ENCODE assay signal across 7 cellular contexts in the genomic region with DNA sequence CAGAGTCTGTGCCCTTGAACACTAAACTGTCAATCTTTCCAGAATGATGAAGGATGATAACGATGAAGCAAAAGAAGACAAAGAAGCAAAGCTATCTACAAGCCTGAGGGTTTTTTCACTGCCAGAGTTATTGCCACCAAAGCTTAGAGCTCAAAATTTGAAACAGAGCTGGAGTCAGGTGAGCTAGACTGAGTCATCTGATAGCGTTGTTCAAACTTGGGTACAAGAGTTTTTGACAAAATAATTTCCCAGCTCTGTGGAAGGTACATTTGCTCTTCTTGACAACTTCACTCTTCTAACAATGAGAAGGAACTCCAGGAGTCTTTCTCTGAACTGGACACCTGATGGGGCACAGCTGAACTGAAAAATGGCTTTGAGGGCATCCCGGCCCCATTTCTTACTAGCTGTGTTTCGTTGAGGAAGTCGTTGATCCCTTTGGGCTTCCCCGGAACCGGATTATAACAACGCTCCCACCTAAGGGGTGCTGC. TPM values are rescaled to one million over a fixed set of nuclear protein-coding genes. Genes with fewer than 3 reads are reported as not detected.
DNase-seq lines count a peak whose midpoint lies in the region; ATAC-seq, FAIRE-seq and TF ChIP-seq lines count a peak whose summit lies in the region.

No MANE protein-coding gene starts in this region.

- POLR2A ChIA-PET in GM12878 (lab: Charles Lee): interaction anchor here (0.5 to 1.3 kb wide), 7 partner anchors 12 to 383 kb away, joined by 3 to 4 read pairs (median 3); no protein-coding TSS in a partner anchor

- no peak for DNase-seq in GM12878 (ENCODE audit: low read depth, low spot score)
- no peak for DNase-seq in lung (ENCODE audit: low spot score)
- DNase-seq in upper lobe of left lung: no peak
- no peak for DNase-seq in globus pallidus (ENCODE audit: low spot score)
- DNase-seq in left lobe of liver (ENCODE audit: low spot score): no peak

- SMC1A ChIA-PET in GM12878 (lab: Charles Lee; ENCODE audit: uncharacterized antibody, unreplicated experiment): interaction anchor here (0.7 to 2.1 kb wide), 17 partner anchors 13 to 385 kb away, joined by 3 to 10 read pairs (median 4); no protein-coding TSS in a partner anchor

- H3K4me3 ChIP-seq in GM12878: peak overlapping the region; percentile 93
- peak overlapping the region; percentile 90 for H3K4me3 ChIP-seq in lung
- H3K4me3 ChIP-seq in upper lobe of left lung: peak overlapping the region; percentile 76 to 96 (median 86)

- CTCF ChIA-PET in GM12878 (lab: Yijun Ruan, JAX): interaction anchor here (0.8 to 5.5 kb wide), 9 partner anchors 14 to 405 kb away, joined by 3 to 79 read pairs (median 4); no protein-coding TSS in a partner anchor

- H4K20me1 ChIP-seq in GM12878 (ENCODE audit: control insufficient read depth, insufficient read depth): no peaks in the 10 kb centered on the region

- H3K27me3 ChIP-seq in GM12878 (replicated peaks in 1 of 2; ENCODE audit: control insufficient read depth in 2 of 2, insufficient read depth in 2 of 2, low read length in 1 of 2) (no peaks in the 10 kb centered on the region), lung (ENCODE audit: control insufficient read depth, insufficient read depth) (no peaks in the 10 kb centered on the region), upper lobe of left lung (no peaks in the 10 kb centered on the region)

- H2AFZ ChIP-seq in GM12878 (ENCODE audit: control insufficient read depth, low read depth, low read length): peak overlapping the region; percentile 94

- peaks cover 4% of the 10 kb centered on the region for H3K4me1 ChIP-seq in GM12878 (ENCODE audit: control insufficient read depth, insufficient read depth, low read length)
- H3K4me1 ChIP-seq in lung (ENCODE audit: control insufficient read depth in 2 of 2, insufficient read depth in 2 of 2, low read length in 2 of 2): peaks cover 2 to 4% of the 10 kb centered on the region in 2 donors
- H3K4me1 ChIP-seq in upper lobe of left lung: peaks cover 10 to 38% (median 22%) of the 10 kb centered on the region in 4 donors

- no peak for TF ChIP-seq POLR2A in GM12878 (IDR thresholded peaks at IDR 0.05; ENCODE audit: low read depth, low read length)
- no peak for TF ChIP-seq POLR2A in upper lobe of left lung (IDR thresholded peaks at IDR 0.05)

- no peak for TF ChIP-seq EP300 in GM12878 (IDR thresholded peaks at IDR 0.05; ENCODE audit: borderline replicate concordance in 1 of 2, control insufficient read depth in 1 of 2, low read depth in 2 of 2, low read length in 2 of 2)
- no peak for TF ChIP-seq EP300 in upper lobe of left lung (IDR thresholded peaks at IDR 0.05)

- H3K9me3 ChIP-seq in GM12878 (replicated peaks; ENCODE audit: control insufficient read depth, insufficient read depth, low read length) (no peaks in the 10 kb centered on the region), lung (ENCODE audit: control insufficient read depth in 2 of 2, insufficient read depth in 1 of 2, low read length in 1 of 2) (no peaks in the 10 kb centered on the region), upper lobe of left lung (no peaks in the 10 kb centered on the region)

- WGBS in GM12878 (ENCODE audit: insufficient coverage, insufficient replicate concordance, low lambda C conversion rate, missing lambda C conversion rate): 6% methylated on average over 8 of the region's 8 CpGs
- 5 to 8% methylated on average over 8 of the region's 8 CpGs for WGBS in lung, 2 donors
- WGBS in upper lobe of left lung, 2 donors: 7 to 11% methylated on average over 3 to 8 of the region's 8 CpGs

- H3K79me2 ChIP-seq in GM12878 (ENCODE audit: control insufficient read depth, insufficient read depth, low read length): peaks cover 20% of the 10 kb centered on the region

- in situ Hi-C loops in GM12878 (cut with MboI): no loop called here

- H3K36me3 ChIP-seq in GM12878 (ENCODE audit: control insufficient read depth in 2 of 2, insufficient read depth in 2 of 2, low read length in 1 of 2): no peaks in the 10 kb centered on the region; a peak in 1 of 4 replicates
- H3K36me3 ChIP-seq in lung (ENCODE audit: control insufficient read depth in 2 of 2, insufficient read depth in 2 of 2, low read length in 2 of 2): no peaks in the 10 kb centered on the region
- H3K36me3 ChIP-seq in upper lobe of left lung: no peaks in the 10 kb centered on the region

- RAD21 ChIA-PET in GM12878 (lab: Charles Lee; ENCODE audit: unreplicated experiment): interaction anchor here (0.7 to 2.8 kb wide), 8 partner anchors 13 to 384 kb away, joined by 3 to 9 read pairs (median 6); no protein-coding TSS in a partner anchor

- H3K9ac ChIP-seq in GM12878 (ENCODE audit: control insufficient read depth, insufficient read depth, low read length): peak overlapping the region; percentile 93

- intact Hi-C loops in GM12878 (cut with micrococcal nuclease; ENCODE audit: unreplicated experiment): loop anchor here (2.0 to 5.0 kb wide), 4 partner anchors 54 to 381 kb away; no protein-coding TSS in a partner anchor

- H3K27ac ChIP-seq in GM12878 (ENCODE audit: control insufficient read depth, insufficient read depth): peak overlapping the region; percentile 92
- H3K27ac ChIP-seq in lung (ENCODE audit: low read depth in 1 of 2, low read length in 1 of 2): peak overlapping the region; percentile 88 to 95
- H3K27ac ChIP-seq in upper lobe of left lung: peak overlapping the region; percentile 86 to 99 (median 91)

- peak; percentile 10 for ATAC-seq in GM18508 (IDR thresholded peaks at IDR 0.05; ENCODE audit: insufficient read depth, unreplicated experiment)
- ATAC-seq in HG03378 (IDR thresholded peaks at IDR 0.05; ENCODE audit: unreplicated experiment): peak; percentile 3
- ATAC-seq in GM12878: peak; percentile 60
- ATAC-seq in lung (ENCODE audit: insufficient read depth, low FRiP score): no peak
- ATAC-seq in upper lobe of left lung (ENCODE audit: low FRiP score in 2 of 2): no peak
- no peak for ATAC-seq in left lobe of liver

- no peak for TF ChIP-seq RAD21 in GM12878 (IDR thresholded peaks at IDR 0.05; ENCODE audit: insufficient read depth, low read depth, low read length)

- no TSS peak for BruUV-seq in GM12878 (replicated peaks; lab: Mats Ljungman, UMichigan)

- FAIRE-seq in GM12878 (lab: Jason Lieb, UNC): no peak

- no peak for TF ChIP-seq CTCF in GM12878 (IDR thresholded peaks at IDR 0.05 in 2 of 3, conservative IDR thresholded peaks at IDR 0.05 in 1 of 3; ENCODE audit: control insufficient read depth in 2 of 3, extremely low read depth in 1 of 3, insufficient read depth in 1 of 3, low read depth in 3 of 3, low read length in 3 of 3)
- no peak for TF ChIP-seq CTCF in lung (IDR thresholded peaks at IDR 0.05; ENCODE audit: control extremely low read depth, extremely low read depth)
- no peak for TF ChIP-seq CTCF in upper lobe of left lung (IDR thresholded peaks at IDR 0.05)

- H3K4me2 ChIP-seq in GM12878 (ENCODE audit: control insufficient read depth, insufficient read depth): peak overlapping the region; percentile 92

TF ChIP-seq in GM12878, 131 proteins besides CTCF, POLR2A, EP300 and RAD21 (continues in another document):
- no peak for TF ChIP-seq RCOR1 (conservative IDR thresholded peaks at IDR 0.05; ENCODE audit: low read depth, low read length)
- no peak for TF ChIP-seq DPF2 (IDR thresholded peaks at IDR 0.05)
- 0 out of 2 replicates have a peak, but pooled peaks have one; percentile 11 for TF ChIP-seq TAF1 (IDR thresholded peaks at IDR 0.05; ENCODE audit: borderline replicate concordance, low read depth, low read length)
- no peak for TF ChIP-seq RELB (IDR thresholded peaks at IDR 0.05; ENCODE audit: low read depth)
- no peak for TF ChIP-seq RUNX3 (IDR thresholded peaks at IDR 0.05; ENCODE audit: low read length)
- no peak for TF ChIP-seq HDAC2 (IDR thresholded peaks at IDR 0.05)
- TF ChIP-seq NFYA (IDR thresholded peaks at IDR 0.05; ENCODE audit: borderline replicate concordance, low read depth, low read length): no peak
- no peak for TF ChIP-seq BHLHE40 (IDR thresholded peaks at IDR 0.05; ENCODE audit: borderline replicate concordance in 1 of 2, low read depth in 2 of 2, low read length in 1 of 2)

RNA-seq across cellular contexts. Expression of gene MCCC1, which starts 0.7 kb away (rescaled TPM):
- total RNA-seq in GM12878 (2013; cell fraction: nucleolus; rRNA removed): 94.9 and 97.3 TPM in 2 replicates
- total RNA-seq in GM12878 (2014; rRNA removed) (43.9 and 47.7 TPM in 2 replicates), GM12878 (2014; rRNA removed; fragmentation: Illumina TruSeq; extraction: Trizol) (52.1 and 52.8 TPM in 2 replicates), GM12878 (2021) (40.0 and 41.9 TPM in 2 replicates), lung (10 to 100 TPM; 62.3 to 65.0 TPM), upper lobe of left lung (100 to 1,000 TPM in 1 of 6 donors, 10 to 100 TPM in 5; 44.6 to 157 (median 85.4) TPM), left lobe of liver (46.1 TPM)
- 32.9 TPM for polyA plus RNA-seq in GM12878 (2011; ENCODE audit: low read depth)
- polyA plus RNA-seq in GM12878 (2011; rRNA removed) (62.6 and 68.3 TPM in 2 replicates), GM12878 (2014; fragmentation: Illumina TruSeq; extraction: Trizol) (46.3 and 52.3 TPM in 2 replicates), GM12878 (2014; fragmentation: Nextera tagmentation; extraction: Ambion mirVana) (10 to 100 TPM; 35.0 to 38.7 TPM), GM12878 (2014; rRNA removed) (39.8 and 41.3 TPM in 2 replicates), GM12878 (2016; fragmentation: Nextera tagmentation; extraction: Ambion mirVana) (10 to 100 TPM; 61.8 to 71.7 TPM), lung (100 to 1,000 TPM in 1 of 2 donors, 10 to 100 TPM in 1; 21.7 to 126 TPM)
- 42.3 and 43.2 TPM in 2 replicates for polyA plus RNA-seq in GM12878 (2011; cell fraction: cytosol; rRNA removed)
- polyA plus RNA-seq in GM12878 (2011; cell fraction: nucleus; rRNA removed): 66.7 and 76.5 TPM in 2 replicates
- polyA plus RNA-seq in GM12878 (2012): 35.5 and 38.9 TPM in 2 replicates
- 61.5 and 63.8 TPM in 2 replicates for polyA minus RNA-seq in GM12878 (2011; rRNA and poly(A)+ RNA removed)
- 22.0 and 33.5 TPM in 2 replicates for polyA minus RNA-seq in GM12878 (2011; cell fraction: cytosol; rRNA and poly(A)+ RNA removed)
- polyA minus RNA-seq in GM12878 (2011; cell fraction: nucleus; rRNA and poly(A)+ RNA removed): 49.7 and 64.7 TPM in 2 replicates

Comparison
In these comparisons a context has a peak if more than half of its experiments do, and no peak if none do; other contexts are left out.
1. ATAC-seq: peak in GM18508 (single experiment), HG03378 (single experiment) and GM12878 (single experiment); none in lung (single experiment), upper lobe of left lung (0 of 2) and left lobe of liver (single experiment).
2. Peak in every context shown above with its lines, with median percentiles within 50 percentile points of each other: H3K27ac ChIP-seq and H3K4me3 ChIP-seq.